ENCODE assay signal across 11 cellular contexts in genomic region chr2:216188268-216188850, GRCh38.
DNase-seq lines count a peak whose midpoint lies in the region; ATAC-seq, FAIRE-seq and TF ChIP-seq lines count a peak whose summit lies in the region.
"Had no signal": no experiment of that assay in that cellular context is flagged by ENCODE, and none has a peak within 500 bp of the region (broad histone marks: within the 10 kb centered on the region; RNA-seq: fewer than 3 reads in every experiment).

No MANE protein-coding gene starts in this region.

- DNase-seq in GM23248 = peak; percentile 9
- no peak for DNase-seq in Panc1 (ENCODE audit: low read depth, low spot score)
- no peak for DNase-seq in endodermal cell
- DNase-seq in pancreas = no peak
- no peak for DNase-seq in LoVo (ENCODE audit: low spot score)
- DNase-seq in stimulated activated CD4-positive, alpha-beta T cell treated with anti-CD3 and anti-CD28 coated beads, Interleukin-2, amount 100 ng/mL, for 48 hours = no peak
- DNase-seq: activated effector memory CD4-positive, alpha-beta T cell treated with anti-CD3 and anti-CD28 coated beads, Interleukin-2, amount 50 U/mL, for 16 hours; NCI-H1694; stimulated activated naive CD4-positive, alpha-beta T cell treated with Interleukin-2 at 50 U/mL for 16 hours had no signal

- H3K4me1 Mint-ChIP-seq in endodermal cell = peaks cover 36% of the 10 kb centered on the region

- H3K4me2 ChIP-seq in GM23248 (ENCODE audit: unreplicated experiment) = peak overlapping the region; percentile 58

- in situ Hi-C loops in GM23248 (cut with MboI) = no loop called here
- in situ Hi-C loops in Panc1 (cut with HindIII; ENCODE audit: low pct_unique_long_range_greater_than_20kb, low sequenced_read_pairs) = no loop called here

- no peak overlapping the region for H3K27ac Mint-ChIP-seq in endodermal cell

- peaks cover 86% of the 10 kb centered on the region for H3K79me2 ChIP-seq in GM23248 (ENCODE audit: insufficient read depth)

- ATAC-seq in Panc1 (no peak), pancreas (peak in 3 of 4 donors; percentile 32 to 62 (median 43)), HG02840 (IDR thresholded peaks at IDR 0.05; ENCODE audit: low FRiP score, unreplicated experiment) (no peak)
- ATAC-seq: GM12878 had no signal

- H3K27ac ChIP-seq in GM23248 = peak overlapping the region; percentile 68
- no peak overlapping the region for H3K27ac ChIP-seq in Panc1 (ENCODE audit: low read length)
- no peak overlapping the region for H3K27ac ChIP-seq in endodermal cell (ENCODE audit: low read depth, low read length)
- H3K27ac ChIP-seq in pancreas = no peak overlapping the region

- TSS peak; percentile 29 for BruUV-seq in Panc1 (replicated peaks; lab: Mats Ljungman, UMichigan)

- POLR2A ChIA-PET in Panc1 (lab: Charles Lee) = interaction anchor here (0.6 kb wide), 1 partner anchor 79 kb away, joined by 5 read pairs; the partner anchor contains the start of gene XRCC5

- H3K4me3 Mint-ChIP-seq in endodermal cell = no peak overlapping the region

- H3K27me3 ChIP-seq in GM23248 (replicated peaks; ENCODE audit: insufficient read depth) = no peaks in the 10 kb centered on the region
- H3K27me3 ChIP-seq in Panc1 (ENCODE audit: control insufficient read depth, insufficient read depth, low read length) = no peaks in the 10 kb centered on the region
- H3K27me3 ChIP-seq in endodermal cell (ENCODE audit: control insufficient read depth, insufficient read depth, low read length, poor library complexity, severe bottlenecking) = no peaks in the 10 kb centered on the region
- H3K27me3 ChIP-seq in pancreas = no peaks in the 10 kb centered on the region

- H3K36me3 Mint-ChIP-seq in endodermal cell (ENCODE audit: low read depth) = peaks cover 34% of the 10 kb centered on the region

- H4K20me1 ChIP-seq in GM23248 (ENCODE audit: insufficient read depth) = 0 out of 2 replicates have a peak, but pooled peaks cover 8% of the 10 kb centered on the region

- TF ChIP-seq CTCF in Panc1 (IDR thresholded peaks at IDR 0.05) (no peak), endodermal cell (conservative IDR thresholded peaks at IDR 0.05) (no peak), pancreas (IDR thresholded peaks at IDR 0.05) (no peak)

- 9 to 13% methylated on average over 3 of the region's 3 CpGs for WGBS in GM23248 (ENCODE audit: low coverage in 1 of 2, low lambda C conversion rate in 2 of 2, missing lambda C conversion rate in 2 of 2), 2 experiments
- 74 to 92% methylated on average over 2 to 3 of the region's 3 CpGs for WGBS in endodermal cell (ENCODE audit: insufficient coverage in 1 of 2, insufficient read length in 1 of 2), 2 experiments
- 20 to 32% methylated on average over 3 of the region's 3 CpGs for WGBS in pancreas, 2 donors

- CTCF ChIA-PET in Panc1 (lab: Charles Lee) = no interaction called here

- intact Hi-C loops in Panc1 (cut with micrococcal nuclease; ENCODE audit: unreplicated experiment) (no loop called here), pancreas (cut with DNase I) (no loop called here)

- FAIRE-seq in pancreas (lab: Jason Lieb, UNC) = no peak
- FAIRE-seq: GM12878 had no signal

- H2AFZ ChIP-seq in GM23248 = no peak overlapping the region

- H3K36me3 ChIP-seq in GM23248 (ENCODE audit: low read depth) (peaks cover 21% of the 10 kb centered on the region), Panc1 (ENCODE audit: control insufficient read depth, insufficient read depth, low read length) (peaks cover 35% of the 10 kb centered on the region), endodermal cell (ENCODE audit: control insufficient read depth, insufficient read depth, low read length) (peaks cover 76% of the 10 kb centered on the region), pancreas (peaks cover 0 to 23% (median 7%) of the 10 kb centered on the region in 3 donors)

- no peaks in the 10 kb centered on the region for H3K9me3 Mint-ChIP-seq in endodermal cell

- peak overlapping the region; percentile 35 for H3K4me3 ChIP-seq in GM23248
- no peak overlapping the region for H3K4me3 ChIP-seq in Panc1 (ENCODE audit: low read depth in 2 of 2, low read length in 2 of 2)
- H3K4me3 ChIP-seq in endodermal cell (ENCODE audit: low read length) = peak overlapping the region; percentile 1
- no peak overlapping the region for H3K4me3 ChIP-seq in pancreas
- H3K4me3 ChIP-seq: GM12878 had no signal

- peaks cover 47% of the 10 kb centered on the region for H3F3A ChIP-seq in GM23248 (ENCODE audit: insufficient read depth)

- no peaks in the 10 kb centered on the region for H3K9me2 ChIP-seq in GM23248 (ENCODE audit: insufficient read depth)

- H3K9me3 ChIP-seq in GM23248 (ENCODE audit: low read depth) = no peaks in the 10 kb centered on the region
- no peaks in the 10 kb centered on the region for H3K9me3 ChIP-seq in Panc1 (ENCODE audit: control insufficient read depth, insufficient read depth, low read depth, low read length)
- no peaks in the 10 kb centered on the region for H3K9me3 ChIP-seq in endodermal cell (ENCODE audit: control insufficient read depth, low read length)
- H3K9me3 ChIP-seq in pancreas = no peaks in the 10 kb centered on the region

- peak overlapping the region; percentile 24 for H3K9ac ChIP-seq in GM23248
- no peak overlapping the region for H3K9ac ChIP-seq in endodermal cell (ENCODE audit: extremely low read depth, low read length, poor library complexity, severe bottlenecking)

- peaks cover 44% of the 10 kb centered on the region for H3K4me1 ChIP-seq in GM23248 (ENCODE audit: insufficient read depth)
- H3K4me1 ChIP-seq in Panc1 (ENCODE audit: control insufficient read depth, insufficient read depth, low read length) = 0 out of 2 replicates have a peak, but pooled peaks cover 2% of the 10 kb centered on the region
- H3K4me1 ChIP-seq in endodermal cell (ENCODE audit: control insufficient read depth, insufficient read depth, low read length) = peaks cover 8% of the 10 kb centered on the region
- peaks cover 8 to 10% (median 9%) of the 10 kb centered on the region in 3 donors for H3K4me1 ChIP-seq in pancreas

- no peaks in the 10 kb centered on the region for H3K27me3 Mint-ChIP-seq in endodermal cell (ENCODE audit: insufficient read depth)

Comparison
In these comparisons a context has a peak if more than half of its experiments do, and no peak if none do; other contexts are left out.
1. H3K4me3 ChIP-seq: peak in GM23248 (single experiment) and endodermal cell (single experiment); none in Panc1 (0 of 2) and pancreas (0 of 4).
2. ATAC-seq: peak in pancreas (3 of 4); none in Panc1 (single experiment) and HG02840 (single experiment).